ENCODE assay signal across 8 cellular contexts in genomic region chr11:13008625-13009475, GRCh38. TPM values are rescaled to one million over a fixed set of nuclear protein-coding genes. Genes with fewer than 3 reads are reported as not detected.
A peak's percentile ranks its signal among the peaks of the same experiment; 100 is the strongest.
DNase-seq lines count a peak whose midpoint lies in the region; ATAC-seq and TF ChIP-seq lines count a peak whose summit lies in the region.

TSS of gene RASSF10 (plus strand) at chr11:13009316. CDS start at chr11:13009577, 261 bp downstream.

- peaks cover 72% of the 10 kb centered on the region for H3K27me3 Mint-ChIP-seq in activated CD8-positive, alpha-beta T cell treated with anti-CD3 and anti-CD28 coated beads, Interleukin-2, amount 10 ng/mL, durations not matched to agents 7 days and 5 days (ENCODE audit: low read depth)

- no peak within 1 kb of the TSS for H2AK5ac ChIP-seq in IMR-90 (ENCODE audit: low read depth, low read length)

- H3K27ac ChIP-seq in IMR-90 (ENCODE audit: insufficient read depth, low read length) (no peak within 1 kb of the TSS), cardiac muscle cell (no peak within 1 kb of the TSS), Karpas-422 (ENCODE audit: low read length) (no peak within 1 kb of the TSS)

- DNase-seq in GM03348 (ENCODE audit: low spot score) (peak; percentile 43), IMR-90 (no peak), cardiac muscle cell (ENCODE audit: low read depth in 1 of 2, low spot score in 1 of 2) (peak; percentile 53 to 90), posterior vena cava (ENCODE audit: low spot score) (peak; percentile 82), pons (ENCODE audit: low spot score) (no peak), Karpas-422 (no peak)
- peak; percentile 33 for DNase-seq in activated CD8-positive, alpha-beta T cell treated with anti-CD3 and anti-CD28 coated beads, Interleukin-2, amount 10 ng/mL, durations not matched to agents 7 days and 5 days

- no peaks in the 10 kb centered on the region for H3K79me2 ChIP-seq in Karpas-422 (ENCODE audit: low read length)

- no peaks in the 10 kb centered on the region for H3K9me2 ChIP-seq in Karpas-422 (replicated peaks; ENCODE audit: insufficient read depth, low read length)

- H3K36me3 ChIP-seq in IMR-90 (ENCODE audit: control insufficient read depth, insufficient read depth, low read length) (no peaks in the 10 kb centered on the region), cardiac muscle cell (no peaks in the 10 kb centered on the region), Karpas-422 (ENCODE audit: insufficient read depth, low read length) (no peaks in the 10 kb centered on the region)

- CTCF ChIA-PET in IMR-90 (lab: Yijun Ruan, JAX) = no interaction called here
- CTCF ChIA-PET in activated CD8-positive, alpha-beta T cell treated with anti-CD3 and anti-CD28 coated beads, Interleukin-2, amount 10 ng/mL, durations not matched to agents 7 days and 5 days (lab: Charles Lee) = interaction anchor here (1.4 kb wide), 1 partner anchor 10 kb away, joined by 3 read pairs; no protein-coding TSS in a partner anchor

- no peaks in the 10 kb centered on the region; the same call in 1 of the 2 replicates for H3K9me1 ChIP-seq in IMR-90 (ENCODE audit: insufficient read depth, low read length)

- H2AFZ ChIP-seq in IMR-90 (replicated peaks; ENCODE audit: low read length, poor library complexity) = peak within 1 kb of the TSS; percentile 70
- no peak within 1 kb of the TSS for H2AFZ ChIP-seq in Karpas-422 (ENCODE audit: low read length)

- no TSS peak for BruUV-seq in IMR-90 (replicated peaks; lab: Mats Ljungman, UMichigan)

- no peak within 1 kb of the TSS for H2BK20ac ChIP-seq in IMR-90 (ENCODE audit: low read depth, low read length)

- POLR2A ChIA-PET in IMR-90 (lab: Charles Lee; ENCODE audit: unreplicated experiment) = no interaction called here
- POLR2A ChIA-PET in activated CD8-positive, alpha-beta T cell treated with anti-CD3 and anti-CD28 coated beads, Interleukin-2, amount 10 ng/mL, durations not matched to agents 7 days and 5 days (lab: Charles Lee) = interaction anchor here (0.6 kb wide), 1 partner anchor 89 kb away, joined by 7 read pairs; no protein-coding TSS in a partner anchor

- H3K18ac ChIP-seq in IMR-90 (ENCODE audit: low read depth, low read length) = no peak within 1 kb of the TSS

- peaks cover 5% of the 10 kb centered on the region for H3K4me1 Mint-ChIP-seq in activated CD8-positive, alpha-beta T cell treated with anti-CD3 and anti-CD28 coated beads, Interleukin-2, amount 10 ng/mL, durations not matched to agents 7 days and 5 days (ENCODE audit: low read depth)

- H3K9ac ChIP-seq in IMR-90 (ENCODE audit: low read depth, low read length) (no peak within 1 kb of the TSS), Karpas-422 (ENCODE audit: low read length) (no peak within 1 kb of the TSS)

- H3K14ac ChIP-seq in IMR-90 (replicated peaks; ENCODE audit: low read depth, low read length) = no peak within 1 kb of the TSS

- in situ Hi-C loops in IMR-90 (cut with MboI; ENCODE audit: low sequenced_read_pairs) = no loop called here

- H3K27me3 ChIP-seq in IMR-90 (ENCODE audit: control insufficient read depth, insufficient read depth, low read length) (peaks cover 89% of the 10 kb centered on the region), cardiac muscle cell (peaks cover 38% of the 10 kb centered on the region), Karpas-422 (ENCODE audit: low read length) (no peaks in the 10 kb centered on the region)

- ATAC-seq in IMR-90 (ENCODE audit: low read depth) (peak; percentile 70), HG03280 (IDR thresholded peaks at IDR 0.05; ENCODE audit: unreplicated experiment) (no peak)
- ATAC-seq in activated CD8-positive, alpha-beta T cell treated with anti-CD3 and anti-CD28 coated beads, Interleukin-2, amount 10 ng/mL, durations not matched to agents 7 days and 5 days = peak; percentile 82

- H3K4me3 Mint-ChIP-seq in activated CD8-positive, alpha-beta T cell treated with anti-CD3 and anti-CD28 coated beads, Interleukin-2, amount 10 ng/mL, durations not matched to agents 7 days and 5 days = peak within 1 kb of the TSS; percentile 46

- H3K4me1 ChIP-seq in IMR-90 (ENCODE audit: control insufficient read depth, insufficient read depth, low read length) (0 out of 2 replicates have a peak, but pooled peaks cover 1% of the 10 kb centered on the region), cardiac muscle cell (ENCODE audit: low read depth) (peaks cover 23% of the 10 kb centered on the region), Karpas-422 (ENCODE audit: low read length) (no peaks in the 10 kb centered on the region)

- H4K8ac ChIP-seq in IMR-90 (ENCODE audit: low read depth in 2 of 2, low read length in 2 of 2) = no peak within 1 kb of the TSS

- TF ChIP-seq RAD21 in IMR-90 (IDR thresholded peaks at IDR 0.05; ENCODE audit: low read length) = no peak

- H3K9me3 ChIP-seq in IMR-90 (ENCODE audit: control insufficient read depth, insufficient read depth, low read length) = peaks cover 5% of the 10 kb centered on the region
- no peaks in the 10 kb centered on the region for H3K9me3 ChIP-seq in cardiac muscle cell (ENCODE audit: low read depth)
- no peaks in the 10 kb centered on the region; the same call in 1 of the 2 replicates for H3K9me3 ChIP-seq in Karpas-422 (ENCODE audit: low read length)

- TF ChIP-seq POLR2A in IMR-90 (IDR thresholded peaks at IDR 0.05; ENCODE audit: low read depth, low read length) = no peak

- no peaks in the 10 kb centered on the region for H3K36me3 Mint-ChIP-seq in activated CD8-positive, alpha-beta T cell treated with anti-CD3 and anti-CD28 coated beads, Interleukin-2, amount 10 ng/mL, durations not matched to agents 7 days and 5 days (ENCODE audit: low read depth)

- dilution Hi-C loops in IMR-90 (cut with HindIII; ENCODE audit: low sequenced_read_pairs, unreplicated experiment) = no loop called here

- no peak within 1 kb of the TSS for H4K5ac ChIP-seq in IMR-90 (ENCODE audit: low read depth, low read length)

- H3K4me2 ChIP-seq in IMR-90 (ENCODE audit: low read depth, low read length) (peak within 1 kb of the TSS; percentile 16; the same call in 1 of the 2 replicates), Karpas-422 (ENCODE audit: low read depth, low read length, poor library complexity, severe bottlenecking) (no peak within 1 kb of the TSS)

- intact Hi-C loops in IMR-90 (cut with micrococcal nuclease) (no loop called here), posterior vena cava (cut with DNase I) (no loop called here)

- 0 out of 2 replicates have a peak, but pooled peaks cover 3% of the 10 kb centered on the region for H4K20me1 ChIP-seq in IMR-90 (ENCODE audit: insufficient read depth, low read length)
- no peaks in the 10 kb centered on the region for H4K20me1 ChIP-seq in Karpas-422 (ENCODE audit: insufficient read depth, low read depth, low read length)

- H3K23ac ChIP-seq in IMR-90 (ENCODE audit: low read depth, low read length) = no peak within 1 kb of the TSS

- H3K79me1 ChIP-seq in IMR-90 (ENCODE audit: low read depth in 1 of 2, low read length in 2 of 2) = no peaks in the 10 kb centered on the region

- H3K4me3 ChIP-seq in IMR-90 (ENCODE audit: insufficient read depth, low read depth, low read length) = no peak within 1 kb of the TSS
- H3K4me3 ChIP-seq in cardiac muscle cell = peak within 1 kb of the TSS; percentile 25
- H3K4me3 ChIP-seq in Karpas-422 (ENCODE audit: low read length) = no peak within 1 kb of the TSS

- H3K27ac Mint-ChIP-seq in activated CD8-positive, alpha-beta T cell treated with anti-CD3 and anti-CD28 coated beads, Interleukin-2, amount 10 ng/mL, durations not matched to agents 7 days and 5 days = no peak within 1 kb of the TSS

- no peak within 1 kb of the TSS for H2BK15ac ChIP-seq in IMR-90 (ENCODE audit: low read depth, low read length)

- H2BK120ac ChIP-seq in IMR-90 (ENCODE audit: low read depth, low read length) = no peak within 1 kb of the TSS

- no peak within 1 kb of the TSS for H4K91ac ChIP-seq in IMR-90 (ENCODE audit: insufficient read depth, low read depth, low read length)

- no peaks in the 10 kb centered on the region for H3K9me3 Mint-ChIP-seq in activated CD8-positive, alpha-beta T cell treated with anti-CD3 and anti-CD28 coated beads, Interleukin-2, amount 10 ng/mL, durations not matched to agents 7 days and 5 days (ENCODE audit: insufficient read depth)

- no peak within 1 kb of the TSS for H3K56ac ChIP-seq in IMR-90 (ENCODE audit: extremely low read depth, insufficient read depth, low read length)

- no peak for TF ChIP-seq CTCF in IMR-90 (conservative IDR thresholded peaks at IDR 0.05; ENCODE audit: low read depth, low read length)
- TF ChIP-seq CTCF in cardiac muscle cell (IDR thresholded peaks at IDR 0.05; ENCODE audit: low read depth, low read length) = no peak

- no peak within 1 kb of the TSS for H3K4ac ChIP-seq in IMR-90 (ENCODE audit: low read depth, low read length)

- 2% methylated on average over 28 of the region's 68 CpGs; no CpG with 5 or more reads in 1 of the 2 experiments for WGBS in IMR-90 (ENCODE audit: extremely low coverage in 2 of 2, insufficient read length in 1 of 2), 2 experiments

- H2AK9ac ChIP-seq in IMR-90 (replicated peaks; ENCODE audit: low read depth, low read length, poor library complexity) = no peak within 1 kb of the TSS

- no peak within 1 kb of the TSS for H2BK5ac ChIP-seq in IMR-90 (ENCODE audit: low read depth, low read length, poor library complexity, severe bottlenecking)

TF ChIP-seq in IMR-90, 13 proteins besides CTCF, POLR2A, EP300 and RAD21 (continues in another document):
- TF ChIP-seq RCOR1 (IDR thresholded peaks at IDR 0.05; ENCODE audit: insufficient replicate concordance, low read length) (no peak), BHLHE40 (IDR thresholded peaks at IDR 0.05; ENCODE audit: low read depth, low read length) (no peak), CEBPB (IDR thresholded peaks at IDR 0.05; ENCODE audit: low read depth, low read length) (no peak), MAZ (IDR thresholded peaks at IDR 0.05; ENCODE audit: borderline replicate concordance, low read depth, low read length) (no peak), FOS (IDR thresholded peaks at IDR 0.05; ENCODE audit: low read depth, low read length) (no peak), MXI1 (IDR thresholded peaks at IDR 0.05; ENCODE audit: borderline replicate concordance, low read depth, low read length) (no peak), MAFK (IDR thresholded peaks at IDR 0.05; ENCODE audit: low read depth, low read length) (no peak)

RNA-seq across cellular contexts. Expression of gene RASSF10, which starts in this region (rescaled TPM):
- not detected in 2 replicates for total RNA-seq in IMR-90 (2012; rRNA removed)
- not detected in 2 replicates for polyA plus RNA-seq in IMR-90 (2012; rRNA removed)
- not detected in 2 replicates for polyA plus RNA-seq in IMR-90 (2012; cell fraction: cytosol; rRNA removed)
- not detected in 2 replicates for polyA plus RNA-seq in IMR-90 (2012; cell fraction: nucleus; rRNA removed; ENCODE audit: low replicate concordance)
- not detected for total RNA-seq in activated CD8-positive, alpha-beta T cell treated with anti-CD3 and anti-CD28 coated beads, Interleukin-2, amount 10 ng/mL, durations not matched to agents 7 days and 5 days
- total RNA-seq in cardiac muscle cell = 7.1 and 8.2 TPM in 2 replicates
- 0.09 TPM in 1 of 2 replicates, not detected in the other for polyA plus RNA-seq in cardiac muscle cell
- total RNA-seq in posterior vena cava = under 1 TPM; 0.19 to 0.90 TPM
- total RNA-seq in Karpas-422 (2014; rRNA removed; shearing (Covaris generic); ENCODE audit: low replicate concordance) = not detected in 2 replicates

Comparison
In these comparisons a context has a peak if more than half of its experiments do, and no peak if none do; other contexts are left out.
1. Peak in ATAC-seq and H3K4me2 ChIP-seq in IMR-90; RNA of the gene not detected or under 1 TPM.
2. Peak in DNase-seq and ATAC-seq in activated CD8-positive, alpha-beta T cell treated with anti-CD3 and anti-CD28 coated beads, Interleukin-2, amount 10 ng/mL, durations not matched to agents 7 days and 5 days; RNA of the gene not detected or under 1 TPM.
3. Peak in DNase-seq in posterior vena cava; RNA of the gene not detected or under 1 TPM.
4. DNase-seq: peak in GM03348 (single experiment) and cardiac muscle cell (2 of 2); none in IMR-90 (single experiment), pons (single experiment) and Karpas-422 (single experiment).